10 cellular contexts compared by ENCODE assay signal in genomic region chr11:21988477-21988876, GRCh38.
A peak's percentile ranks its signal among the peaks of the same experiment; 100 is the strongest.
DNase-seq lines count a peak whose midpoint lies in the region; ATAC-seq lines count a peak whose summit lies in the region.
"Had no signal": no experiment of that assay in that cellular context is flagged by ENCODE, and none has a peak within 500 bp of the region (broad histone marks: within the 10 kb centered on the region; RNA-seq: fewer than 3 reads in every experiment).

No MANE protein-coding gene starts in this region.

- DNase-seq in D341Med (ENCODE audit: low spot score), result peak; percentile 13
- peak; percentile 13 for DNase-seq in H4 (ENCODE audit: low spot score)
- DNase-seq in RKO (ENCODE audit: low spot score), result peak; percentile 32
- DNase-seq in left lobe of liver (ENCODE audit: low spot score), result no peak
- DNase-seq in HCEC 1CT, result no peak
- DNase-seq in activated naive CD4-positive, alpha-beta T cell treated with anti-CD3 and anti-CD28 coated beads, Interleukin-2, amount 50 U/mL, for 16 hours, result no peak
- DNase-seq: activated CD8-positive, alpha-beta T cell treated with anti-CD3 and anti-CD28 coated beads for 36 hours; activated naive CD4-positive, alpha-beta T cell; T-helper 2 cell had no signal

- ATAC-seq in left lobe of liver, result peak; percentile 41
- no peak for ATAC-seq in HG03439 (IDR thresholded peaks at IDR 0.05; ENCODE audit: unreplicated experiment)
- ATAC-seq: activated CD8-positive, alpha-beta T cell treated with anti-CD3 and anti-CD28 coated beads for 36 hours had no signal

Comparison
In these comparisons a context has a peak if more than half of its experiments do, and no peak if none do; other contexts are left out.
1. DNase-seq: peak in D341Med (single experiment), H4 (single experiment) and RKO (single experiment); none in left lobe of liver (single experiment), HCEC 1CT (single experiment) and activated naive CD4-positive, alpha-beta T cell treated with anti-CD3 and anti-CD28 coated beads, Interleukin-2, amount 50 U/mL, for 16 hours (single experiment).